ENCODE assay signal across 24 cellular contexts in the genomic region with DNA sequence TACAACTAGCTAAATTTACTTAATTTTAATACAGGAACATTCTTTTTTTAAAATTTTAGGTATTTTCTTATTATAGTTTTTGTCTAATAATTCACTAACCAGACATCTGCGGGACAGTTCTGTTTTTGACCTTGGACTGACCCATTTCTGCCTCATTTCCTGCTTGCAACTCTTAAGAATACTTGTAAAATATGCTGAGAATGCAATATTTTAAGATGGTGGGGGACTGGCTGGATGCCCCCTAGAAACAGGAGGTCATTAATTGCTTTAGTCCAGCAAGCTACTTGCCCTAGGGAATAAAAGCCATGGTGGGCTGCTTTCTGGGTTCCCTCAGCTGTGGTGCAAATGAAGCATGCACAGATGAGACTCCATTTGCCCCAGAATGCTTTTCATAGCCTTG.
"Had no signal": no experiment of that assay in that cellular context is flagged by ENCODE, and none has a peak within 500 bp of the region (broad histone marks: within the 10 kb centered on the region; RNA-seq: fewer than 3 reads in every experiment).

No MANE protein-coding gene starts in this region.

- H3K36me3 Mint-ChIP-seq: naive thymus-derived CD4-positive, alpha-beta T cell; natural killer cell treated with Interleukin-12 subunit alpha and Interleukin-12 subunit beta and Interleukin-15 and Interleukin-18, amount 100 ng/mL, for 72 hours; stimulated activated effector memory CD8-positive, alpha-beta T cell treated with anti-CD3 and anti-CD28 coated beads, Interleukin-12 subunit alpha, Interleukin-12 subunit beta, amount 100 ng/mL, for 72 hours had no signal

- H3K27me3 Mint-ChIP-seq: naive thymus-derived CD4-positive, alpha-beta T cell; natural killer cell treated with Interleukin-12 subunit alpha and Interleukin-12 subunit beta and Interleukin-15 and Interleukin-18, amount 100 ng/mL, for 72 hours; progenitor cell of endocrine pancreas; stimulated activated naive CD8-positive, alpha-beta T cell treated with anti-CD3 and anti-CD28 coated beads, Interleukin-15, Interleukin-2, amounts not matched to agents 100 ng/mL and 50 ng/mL, for 24 hours; type B pancreatic cell had no signal

- H3K4me3 ChIP-seq: left ventricle myocardium inferior, lung, mucosa of descending colon, ovary, right atrium auricular region, sigmoid colon, spleen, suprapubic skin, thoracic aorta, tibial artery, uterus had no signal

- H3K4me3 Mint-ChIP-seq: naive thymus-derived CD4-positive, alpha-beta T cell; natural killer cell treated with Interleukin-12 subunit alpha and Interleukin-12 subunit beta and Interleukin-15 and Interleukin-18, amount 100 ng/mL, for 72 hours; stimulated activated effector memory CD8-positive, alpha-beta T cell treated with anti-CD3 and anti-CD28 coated beads, Interleukin-12 subunit alpha, Interleukin-12 subunit beta, amount 100 ng/mL, for 72 hours; stimulated activated naive CD8-positive, alpha-beta T cell treated with anti-CD3 and anti-CD28 coated beads, Interleukin-15, Interleukin-2, amounts not matched to agents 100 ng/mL and 50 ng/mL, for 24 hours; type B pancreatic cell had no signal

- H3K27me3 ChIP-seq: ovary, right atrium auricular region, sigmoid colon, spleen, suprapubic skin, tibial artery, uterus had no signal

- FAIRE-seq: islet of Langerhans had no signal

- H3K4me1 Mint-ChIP-seq: naive thymus-derived CD4-positive, alpha-beta T cell; stimulated activated effector memory CD8-positive, alpha-beta T cell treated with anti-CD3 and anti-CD28 coated beads, Interleukin-12 subunit alpha, Interleukin-12 subunit beta, amount 100 ng/mL, for 72 hours had no signal

- H3K27ac Mint-ChIP-seq: naive thymus-derived CD4-positive, alpha-beta T cell; natural killer cell treated with Interleukin-12 subunit alpha and Interleukin-12 subunit beta and Interleukin-15 and Interleukin-18, amount 100 ng/mL, for 72 hours; progenitor cell of endocrine pancreas; stimulated activated effector memory CD8-positive, alpha-beta T cell treated with anti-CD3 and anti-CD28 coated beads, Interleukin-12 subunit alpha, Interleukin-12 subunit beta, amount 100 ng/mL, for 72 hours; stimulated activated naive CD8-positive, alpha-beta T cell treated with anti-CD3 and anti-CD28 coated beads, Interleukin-15, Interleukin-2, amounts not matched to agents 100 ng/mL and 50 ng/mL, for 24 hours; type B pancreatic cell had no signal

- DNase-seq: hippocampal formation; kidney; left ventricle myocardium inferior; midbrain; mucosa of descending colon; naive thymus-derived CD4-positive, alpha-beta T cell; ovary; sigmoid colon; small intestine; spleen; stimulated activated CD4-positive, alpha-beta T cell treated with anti-CD3 and anti-CD28 coated beads, Interleukin-4, amount 100 ng/mL, for 24 hours; stimulated activated naive CD4-positive, alpha-beta T cell; tibial artery; uterus had no signal

- ATAC-seq: mucosa of descending colon; naive thymus-derived CD4-positive, alpha-beta T cell; natural killer cell treated with Interleukin-12 subunit alpha and Interleukin-12 subunit beta and Interleukin-15 and Interleukin-18, amount 100 ng/mL, for 72 hours; stimulated activated effector memory CD8-positive, alpha-beta T cell treated with anti-CD3 and anti-CD28 coated beads, Interleukin-12 subunit alpha, Interleukin-12 subunit beta, amount 100 ng/mL, for 72 hours had no signal

- H3K9me3 ChIP-seq: mucosa of descending colon, ovary, sigmoid colon, thoracic aorta, tibial artery, uterus had no signal

- H3K27ac ChIP-seq: left ventricle myocardium inferior, ovary, right atrium auricular region, sigmoid colon, spleen, suprapubic skin, thoracic aorta, tibial artery, uterus had no signal

- H3K36me3 ChIP-seq: left ventricle myocardium inferior, ovary, right atrium auricular region, sigmoid colon, spleen, suprapubic skin, thoracic aorta, tibial artery, uterus had no signal

- H3K4me1 ChIP-seq: right atrium auricular region, spleen, suprapubic skin, uterus had no signal
